Comparison of ENCODE assay signal across 1 cellular context in genomic region chr4:182246401-182247205, GRCh38.
TF ChIP-seq lines count a peak whose summit lies in the region.

No MANE protein-coding gene starts in this region.

TF ChIP-seq in HEK293, 187 proteins besides CTCF, POLR2A, EP300 and RAD21 (continued from another document):
- TF ChIP-seq, protein P1, sequence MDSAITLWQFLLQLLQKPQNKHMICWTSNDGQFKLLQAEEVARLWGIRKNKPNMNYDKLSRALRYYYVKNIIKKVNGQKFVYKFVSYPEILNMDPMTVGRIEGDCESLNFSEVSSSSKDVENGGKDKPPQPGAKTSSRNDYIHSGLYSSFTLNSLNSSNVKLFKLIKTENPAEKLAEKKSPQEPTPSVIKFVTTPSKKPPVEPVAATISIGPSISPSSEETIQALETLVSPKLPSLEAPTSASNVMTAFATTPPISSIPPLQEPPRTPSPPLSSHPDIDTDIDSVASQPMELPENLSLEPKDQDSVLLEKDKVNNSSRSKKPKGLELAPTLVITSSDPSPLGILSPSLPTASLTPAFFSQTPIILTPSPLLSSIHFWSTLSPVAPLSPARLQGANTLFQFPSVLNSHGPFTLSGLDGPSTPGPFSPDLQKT (IDR thresholded peaks at IDR 0.05; ENCODE audit: borderline replicate concordance, low read depth, low read length) = no peak
- TF ChIP-seq KLF1 (tag by site-specific recombination; IDR thresholded peaks at IDR 0.05) (peak; percentile 49), ZNF521 (tag by site-specific recombination; IDR thresholded peaks at IDR 0.05) (no peak), ZXDB (tag by site-specific recombination; IDR thresholded peaks at IDR 0.05) (0 out of 2 replicates have a peak, but pooled peaks have one; percentile 18), ZNF155 (tag by site-specific recombination; IDR thresholded peaks at IDR 0.05) (no peak), EGR2 (tag by site-specific recombination; IDR thresholded peaks at IDR 0.05; ENCODE audit: low read depth) (peak; percentile 92), ZNF692 (tag by site-specific recombination; IDR thresholded peaks at IDR 0.05) (peak; percentile 34; the same call in 1 of the 2 replicates), ZNF837 (tag by site-specific recombination; IDR thresholded peaks at IDR 0.05) (no peak), ZNF16 (tag by site-specific recombination; IDR thresholded peaks at IDR 0.05; ENCODE audit: low read depth) (no peak), ZNF843 (tag by site-specific recombination; IDR thresholded peaks at IDR 0.05) (no peak), TCF7L2 (IDR thresholded peaks at IDR 0.05; ENCODE audit: borderline replicate concordance, low read depth, low read length) (no peak), ZNF302 (tag by site-specific recombination; IDR thresholded peaks at IDR 0.05; ENCODE audit: low read depth) (no peak), SCRT2 (tag by site-specific recombination; IDR thresholded peaks at IDR 0.05) (no peak), ZNF600 (tag by site-specific recombination; IDR thresholded peaks at IDR 0.05) (peak; percentile 57), KLF10 (tag by site-specific recombination; IDR thresholded peaks at IDR 0.05) (no peak), ZBTB44 (tag by site-specific recombination; IDR thresholded peaks at IDR 0.05) (no peak), ZSCAN16 (tag by site-specific recombination; IDR thresholded peaks at IDR 0.05) (no peak), ZNF629 (tag by site-specific recombination; IDR thresholded peaks at IDR 0.05) (0 out of 2 replicates have a peak, but pooled peaks have one; percentile 18), ZNF37A (tag by site-specific recombination; IDR thresholded peaks at IDR 0.05) (no peak), ZBTB17 (tag by site-specific recombination; IDR thresholded peaks at IDR 0.05) (peak; percentile 57), ZNF747 (tag by site-specific recombination; IDR thresholded peaks at IDR 0.05) (no peak), ZNF366 (tag by site-specific recombination; conservative IDR thresholded peaks at IDR 0.05) (peak; percentile 60), ZNF391 (tag by site-specific recombination; IDR thresholded peaks at IDR 0.05; ENCODE audit: borderline replicate concordance, low read depth) (no peak), IKZF3 (tag by site-specific recombination; IDR thresholded peaks at IDR 0.05) (no peak), ZNF514 (tag by site-specific recombination; IDR thresholded peaks at IDR 0.05) (no peak), ZNF175 (tag by site-specific recombination; IDR thresholded peaks at IDR 0.05) (no peak), WT1 (tag by site-specific recombination; IDR thresholded peaks at IDR 0.05) (peak; percentile 87), ZBTB49 (tag by site-specific recombination; IDR thresholded peaks at IDR 0.05; ENCODE audit: low read depth) (no peak), ZNF610 (tag by site-specific recombination; IDR thresholded peaks at IDR 0.05; ENCODE audit: borderline replicate concordance) (no peak)
- TF ChIP-seq, protein P2, sequence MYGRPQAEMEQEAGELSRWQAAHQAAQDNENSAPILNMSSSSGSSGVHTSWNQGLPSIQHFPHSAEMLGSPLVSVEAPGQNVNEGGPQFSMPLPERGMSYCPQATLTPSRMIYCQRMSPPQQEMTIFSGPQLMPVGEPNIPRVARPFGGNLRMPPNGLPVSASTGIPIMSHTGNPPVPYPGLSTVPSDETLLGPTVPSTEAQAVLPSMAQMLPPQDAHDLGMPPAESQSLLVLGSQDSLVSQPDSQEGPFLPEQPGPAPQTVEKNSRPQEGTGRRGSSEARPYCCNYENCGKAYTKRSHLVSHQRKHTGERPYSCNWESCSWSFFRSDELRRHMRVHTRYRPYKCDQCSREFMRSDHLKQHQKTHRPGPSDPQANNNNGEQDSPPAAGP (tag by site-specific recombination; IDR thresholded peaks at IDR 0.05) = no peak
- TF ChIP-seq, protein P3, sequence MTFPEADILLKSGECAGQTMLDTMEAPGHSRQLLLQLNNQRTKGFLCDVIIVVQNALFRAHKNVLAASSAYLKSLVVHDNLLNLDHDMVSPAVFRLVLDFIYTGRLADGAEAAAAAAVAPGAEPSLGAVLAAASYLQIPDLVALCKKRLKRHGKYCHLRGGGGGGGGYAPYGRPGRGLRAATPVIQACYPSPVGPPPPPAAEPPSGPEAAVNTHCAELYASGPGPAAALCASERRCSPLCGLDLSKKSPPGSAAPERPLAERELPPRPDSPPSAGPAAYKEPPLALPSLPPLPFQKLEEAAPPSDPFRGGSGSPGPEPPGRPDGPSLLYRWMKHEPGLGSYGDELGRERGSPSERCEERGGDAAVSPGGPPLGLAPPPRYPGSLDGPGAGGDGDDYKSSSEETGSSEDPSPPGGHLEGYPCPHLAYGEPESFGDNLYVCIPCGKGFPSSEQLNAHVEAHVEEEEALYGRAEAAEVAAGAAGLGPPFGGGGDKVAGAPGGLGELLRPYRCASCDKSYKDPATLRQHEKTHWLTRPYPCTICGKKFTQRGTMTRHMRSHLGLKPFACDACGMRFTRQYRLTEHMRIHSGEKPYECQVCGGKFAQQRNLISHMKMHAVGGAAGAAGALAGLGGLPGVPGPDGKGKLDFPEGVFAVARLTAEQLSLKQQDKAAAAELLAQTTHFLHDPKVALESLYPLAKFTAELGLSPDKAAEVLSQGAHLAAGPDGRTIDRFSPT (tag by site-specific recombination; IDR thresholded peaks at IDR 0.05) = peak; percentile 49; the same call in 1 of the 2 replicates
TF ChIP-seq in HEK293: peak in this region for 15.
